Comparison of ENCODE assay signal across 9 cellular contexts in genomic region chr22:41762980-41763779, GRCh38. TPM values are rescaled to one million over a fixed set of nuclear protein-coding genes. Genes with fewer than 3 reads are reported as not detected.
DNase-seq lines count a peak whose midpoint lies in the region; ATAC-seq and TF ChIP-seq lines count a peak whose summit lies in the region.
"Had no signal": no experiment of that assay in that cellular context is flagged by ENCODE, and none has a peak within 500 bp of the region (broad histone marks: within the 10 kb centered on the region; RNA-seq: fewer than 3 reads in every experiment).

No MANE protein-coding gene starts in this region.

- H3K4me3 ChIP-seq in Jurkat, Clone E6-1 (ENCODE audit: low read length) = no peak overlapping the region
- H3K4me3 ChIP-seq in effector memory CD4-positive, alpha-beta T cell (ENCODE audit: insufficient read depth, low read depth, low read length, poor library complexity, severe bottlenecking) = no peak overlapping the region

- no peak overlapping the region for H3K27ac ChIP-seq in foreskin keratinocyte
- no peak overlapping the region for H3K27ac ChIP-seq in effector memory CD4-positive, alpha-beta T cell (ENCODE audit: insufficient read depth, low read length, poor library complexity, severe bottlenecking)

- no peaks in the 10 kb centered on the region for H3K4me1 Mint-ChIP-seq in WTC11
- peaks cover 8% of the 10 kb centered on the region for H3K4me1 Mint-ChIP-seq in type B pancreatic cell (ENCODE audit: unreplicated experiment)
- H3K4me1 Mint-ChIP-seq: central memory CD8-positive, alpha-beta T cell had no signal

- no peaks in the 10 kb centered on the region for H3K36me3 ChIP-seq in effector memory CD4-positive, alpha-beta T cell (ENCODE audit: control insufficient read depth, insufficient read depth, low read length)

- H3K4me3 Mint-ChIP-seq in WTC11 (no peak overlapping the region), type B pancreatic cell (no peak overlapping the region)
- H3K4me3 Mint-ChIP-seq: central memory CD8-positive, alpha-beta T cell had no signal

- H3K27me3 ChIP-seq in foreskin keratinocyte = no peaks in the 10 kb centered on the region
- no peaks in the 10 kb centered on the region for H3K27me3 ChIP-seq in effector memory CD4-positive, alpha-beta T cell (replicated peaks; ENCODE audit: control insufficient read depth, insufficient read depth, low read length, poor library complexity, severe bottlenecking)

- no peak overlapping the region for H3K27ac Mint-ChIP-seq in WTC11
- H3K27ac Mint-ChIP-seq in type B pancreatic cell = no peak overlapping the region

- peak; percentile 55 for DNase-seq in COR-L47 (lab: John Stamatoyannopoulos, UW)
- DNase-seq in Jurkat, Clone E6-1 (ENCODE audit: low read depth, low spot score) = peak; percentile 42
- DNase-seq in WTC11 (ENCODE audit: low spot score) = peak; percentile 91
- DNase-seq in foreskin keratinocyte = peak; percentile 33 to 55
- no peak for DNase-seq in type B pancreatic cell (ENCODE audit: extremely low spot score, unreplicated experiment)
- DNase-seq in HK-2 (ENCODE audit: unreplicated experiment) = no peak
- DNase-seq in effector memory CD4-positive, alpha-beta T cell = no peak

- CTCF ChIA-PET in WTC11 (lab: Charles Lee) = interaction anchor here (0.6 to 5.8 kb wide), 39 partner anchors 10 to 184 kb away, joined by 3 to 70 read pairs (median 5); partner anchors contain the start of genes CCDC134, CENPM, MEI1 and SHISA8

- peak; percentile 69 for TF ChIP-seq CTCF in WTC11 (IDR thresholded peaks at IDR 0.05)
- peak; percentile 59 for TF ChIP-seq CTCF in foreskin keratinocyte (conservative IDR thresholded peaks at IDR 0.05)
- TF ChIP-seq CTCF in type B pancreatic cell (conservative IDR thresholded peaks at IDR 0.05) = peak; percentile 75

- H3K9me3 Mint-ChIP-seq in WTC11 (no peaks in the 10 kb centered on the region), type B pancreatic cell (no peaks in the 10 kb centered on the region)
- H3K9me3 Mint-ChIP-seq: central memory CD8-positive, alpha-beta T cell had no signal

- H3K36me3 Mint-ChIP-seq in WTC11 (no peaks in the 10 kb centered on the region), type B pancreatic cell (no peaks in the 10 kb centered on the region)

- peaks cover 8% of the 10 kb centered on the region for H3K4me1 ChIP-seq in foreskin keratinocyte
- H3K4me1 ChIP-seq in effector memory CD4-positive, alpha-beta T cell (ENCODE audit: control insufficient read depth, insufficient read depth, low read length, poor library complexity, severe bottlenecking) = no peaks in the 10 kb centered on the region

- ATAC-seq in WTC11 (peak; percentile 98), foreskin keratinocyte (no peak), GM18505 (IDR thresholded peaks at IDR 0.05; ENCODE audit: unreplicated experiment) (no peak)

- no peak for TF ChIP-seq POLR2A in GM18505 (IDR thresholded peaks at IDR 0.05; ENCODE audit: borderline replicate concordance, extremely low read depth, insufficient read depth, insufficient read length)

- POLR2A ChIA-PET in WTC11 (lab: Charles Lee) = interaction anchor here (1.0 kb wide), 1 partner anchor 37 kb away, joined by 5 read pairs; the partner anchor contains the start of gene CCDC134

- no peaks in the 10 kb centered on the region for H3K9me3 ChIP-seq in effector memory CD4-positive, alpha-beta T cell (ENCODE audit: control insufficient read depth, low read length)

- H3K27me3 Mint-ChIP-seq in WTC11 (ENCODE audit: low read depth) = no peaks in the 10 kb centered on the region; the same call in none of the 2 replicates
- peaks cover 8% of the 10 kb centered on the region for H3K27me3 Mint-ChIP-seq in type B pancreatic cell
- H3K27me3 Mint-ChIP-seq: central memory CD8-positive, alpha-beta T cell had no signal

TF ChIP-seq in WTC11, 78 proteins besides CTCF, POLR2A, EP300 and RAD21:
- TF ChIP-seq, protein P1, sequence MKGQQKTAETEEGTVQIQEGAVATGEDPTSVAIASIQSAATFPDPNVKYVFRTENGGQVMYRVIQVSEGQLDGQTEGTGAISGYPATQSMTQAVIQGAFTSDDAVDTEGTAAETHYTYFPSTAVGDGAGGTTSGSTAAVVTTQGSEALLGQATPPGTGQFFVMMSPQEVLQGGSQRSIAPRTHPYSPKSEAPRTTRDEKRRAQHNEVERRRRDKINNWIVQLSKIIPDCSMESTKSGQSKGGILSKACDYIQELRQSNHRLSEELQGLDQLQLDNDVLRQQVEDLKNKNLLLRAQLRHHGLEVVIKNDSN (CRISPR knock-in tag; IDR thresholded peaks at IDR 0.05) = no peak
- no peak for TF ChIP-seq FOXJ3 (CRISPR knock-in tag; IDR thresholded peaks at IDR 0.05; ENCODE audit: borderline replicate concordance)
- no peak for TF ChIP-seq ELF4 (CRISPR knock-in tag; IDR thresholded peaks at IDR 0.05; ENCODE audit: low read depth)
- no peak for TF ChIP-seq ZNF138 (CRISPR knock-in tag; conservative IDR thresholded peaks at IDR 0.05)
- no peak for TF ChIP-seq CREB1 (CRISPR knock-in tag; IDR thresholded peaks at IDR 0.05)
- TF ChIP-seq, protein P2, sequence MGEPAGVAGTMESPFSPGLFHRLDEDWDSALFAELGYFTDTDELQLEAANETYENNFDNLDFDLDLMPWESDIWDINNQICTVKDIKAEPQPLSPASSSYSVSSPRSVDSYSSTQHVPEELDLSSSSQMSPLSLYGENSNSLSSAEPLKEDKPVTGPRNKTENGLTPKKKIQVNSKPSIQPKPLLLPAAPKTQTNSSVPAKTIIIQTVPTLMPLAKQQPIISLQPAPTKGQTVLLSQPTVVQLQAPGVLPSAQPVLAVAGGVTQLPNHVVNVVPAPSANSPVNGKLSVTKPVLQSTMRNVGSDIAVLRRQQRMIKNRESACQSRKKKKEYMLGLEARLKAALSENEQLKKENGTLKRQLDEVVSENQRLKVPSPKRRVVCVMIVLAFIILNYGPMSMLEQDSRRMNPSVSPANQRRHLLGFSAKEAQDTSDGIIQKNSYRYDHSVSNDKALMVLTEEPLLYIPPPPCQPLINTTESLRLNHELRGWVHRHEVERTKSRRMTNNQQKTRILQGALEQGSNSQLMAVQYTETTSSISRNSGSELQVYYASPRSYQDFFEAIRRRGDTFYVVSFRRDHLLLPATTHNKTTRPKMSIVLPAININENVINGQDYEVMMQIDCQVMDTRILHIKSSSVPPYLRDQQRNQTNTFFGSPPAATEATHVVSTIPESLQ (CRISPR knock-in tag; IDR thresholded peaks at IDR 0.05) = no peak
- TF ChIP-seq ZNF219 (CRISPR knock-in tag; IDR thresholded peaks at IDR 0.05; ENCODE audit: borderline replicate concordance) = no peak
- TF ChIP-seq RELA (CRISPR knock-in tag; IDR thresholded peaks at IDR 0.05; ENCODE audit: borderline replicate concordance) = no peak
- no peak for TF ChIP-seq TCF7 (CRISPR knock-in tag; IDR thresholded peaks at IDR 0.05; ENCODE audit: low read depth)
- TF ChIP-seq, protein P3, sequence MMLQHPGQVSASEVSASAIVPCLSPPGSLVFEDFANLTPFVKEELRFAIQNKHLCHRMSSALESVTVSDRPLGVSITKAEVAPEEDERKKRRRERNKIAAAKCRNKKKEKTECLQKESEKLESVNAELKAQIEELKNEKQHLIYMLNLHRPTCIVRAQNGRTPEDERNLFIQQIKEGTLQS (CRISPR knock-in tag; conservative IDR thresholded peaks at IDR 0.05) = no peak
- TF ChIP-seq GRHL2 (CRISPR knock-in tag; IDR thresholded peaks at IDR 0.05; ENCODE audit: insufficient replicate concordance, severe bottlenecking) = no peak
- TF ChIP-seq ATF1 (CRISPR knock-in tag; IDR thresholded peaks at IDR 0.05) = no peak
- TF ChIP-seq ZNF396 (CRISPR knock-in tag; IDR thresholded peaks at IDR 0.05; ENCODE audit: borderline replicate concordance) = no peak
- no peak for TF ChIP-seq ETV6 (CRISPR knock-in tag; IDR thresholded peaks at IDR 0.05)
- TF ChIP-seq ZNF423 (CRISPR knock-in tag; IDR thresholded peaks at IDR 0.05) = no peak
- TF ChIP-seq TEAD1 (CRISPR knock-in tag; IDR thresholded peaks at IDR 0.05) = no peak

RNA-seq across cellular contexts. Expression of gene CCDC134, which starts 37.3 kb away (rescaled TPM):
- polyA plus RNA-seq in Jurkat, Clone E6-1 (2012; ENCODE audit: insufficient read depth, insufficient read length) = 7.8 TPM
- 19.0 to 21.3 TPM (median 19.2 TPM) in 3 replicates for total RNA-seq in WTC11 (2021)
- total RNA-seq in foreskin keratinocyte = 10.6 and 11.9 TPM in 2 replicates
- polyA plus RNA-seq in foreskin keratinocyte = 6.1 and 7.3 TPM in 2 replicates
- 13.2 and 19.6 TPM in 2 replicates for total RNA-seq in type B pancreatic cell (ENCODE audit: low replicate concordance)

Comparison
In these comparisons a context has a peak if more than half of its experiments do, and no peak if none do; other contexts are left out.
1. DNase-seq: peak in COR-L47 (single experiment), Jurkat, Clone E6-1 (single experiment), WTC11 (single experiment) and foreskin keratinocyte (2 of 2); none in type B pancreatic cell (single experiment), HK-2 (single experiment) and effector memory CD4-positive, alpha-beta T cell (0 of 3).
2. Peak in every context shown above with its lines, with median percentiles within 50 percentile points of each other: CTCF ChIP-seq.